Comparison of ENCODE assay signal across 8 cellular contexts in genomic region chr15:82197734-82198594, GRCh38.
A peak's percentile ranks its signal among the peaks of the same experiment; 100 is the strongest.
DNase-seq lines count a peak whose midpoint lies in the region; ATAC-seq and TF ChIP-seq lines count a peak whose summit lies in the region.

No MANE protein-coding gene starts in this region.

- H3K27me3 Mint-ChIP-seq in type B pancreatic cell: no peaks in the 10 kb centered on the region

- peak; percentile 79 for DNase-seq in EL
- DNase-seq in HuH-7.5 (ENCODE audit: low spot score): peak; percentile 50
- peak; percentile 72 for DNase-seq in RPMI7951 (ENCODE audit: low read depth)
- DNase-seq in activated T-helper 1 cell treated with anti-CD3 and anti-CD28 coated beads, Interleukin-2, amount 50 U/mL, for 16 hours (ENCODE audit: low read depth in 1 of 2, low spot score in 1 of 2): peak; percentile 4 to 14
- peak; percentile 62 to 89 for DNase-seq in foreskin fibroblast
- peak; percentile 59 for DNase-seq in omental fat pad (ENCODE audit: low spot score)
- DNase-seq in type B pancreatic cell (ENCODE audit: extremely low spot score, unreplicated experiment): peak; percentile 76

- peaks cover 15% of the 10 kb centered on the region for H3K4me1 Mint-ChIP-seq in type B pancreatic cell (ENCODE audit: unreplicated experiment)

- H3K36me3 Mint-ChIP-seq in type B pancreatic cell: peaks cover 4% of the 10 kb centered on the region

- no peak overlapping the region for H3K4me3 ChIP-seq in foreskin fibroblast (ENCODE audit: low read depth in 1 of 2, low read length in 2 of 2)

- peak overlapping the region; percentile 55 for H3K27ac Mint-ChIP-seq in type B pancreatic cell

- TF ChIP-seq CTCF in foreskin fibroblast (IDR thresholded peaks at IDR 0.05; ENCODE audit: low read depth, low read length): peak; percentile 71
- TF ChIP-seq CTCF in omental fat pad (IDR thresholded peaks at IDR 0.05): peak in 1 of 3 donors; percentile 66
- peak; percentile 89 for TF ChIP-seq CTCF in type B pancreatic cell (conservative IDR thresholded peaks at IDR 0.05)

- no peaks in the 10 kb centered on the region for H3K9me3 Mint-ChIP-seq in type B pancreatic cell

- ATAC-seq in GM21528 (IDR thresholded peaks at IDR 0.05; ENCODE audit: low FRiP score, unreplicated experiment) (peak; percentile 94), omental fat pad (ENCODE audit: low FRiP score) (peak; percentile 89)

- H3K4me3 Mint-ChIP-seq in type B pancreatic cell: no peak overlapping the region

Comparison
In these comparisons a context has a peak if more than half of its experiments do, and no peak if none do; other contexts are left out.
1. DNase-seq: peak in every context shown above with its lines; median percentile 79 in EL; 76 in type B pancreatic cell; 76 in foreskin fibroblast; 72 in RPMI7951; 59 in omental fat pad; 50 in HuH-7.5; 9 in activated T-helper 1 cell treated with anti-CD3 and anti-CD28 coated beads, Interleukin-2, amount 50 U/mL, for 16 hours.